ENCODE assay signal across 11 cellular contexts in genomic region chr9:129611302-129611800, GRCh38. TPM values are rescaled to one million over a fixed set of nuclear protein-coding genes. Genes with fewer than 3 reads are reported as not detected.
DNase-seq lines count a peak whose midpoint lies in the region; ATAC-seq and TF ChIP-seq lines count a peak whose summit lies in the region.
"Had no signal": no experiment of that assay in that cellular context is flagged by ENCODE, and none has a peak within 500 bp of the region (broad histone marks: within the 10 kb centered on the region; RNA-seq: fewer than 3 reads in every experiment).

No MANE protein-coding gene starts in this region.

- H3K27ac ChIP-seq in SK-N-SH (ENCODE audit: low read depth in 2 of 2, low read length in 1 of 2) (no peak overlapping the region), gastroesophageal sphincter (peak overlapping the region in 3 of 4 donors; percentile 89 to 91 (median 89)), skin epidermis (peak overlapping the region in 11 of 21 experiments; percentile 31 to 96 (median 90))

- H3K4me1 ChIP-seq in SK-N-SH (ENCODE audit: control insufficient read depth in 1 of 2, insufficient read depth in 2 of 2, low read depth in 1 of 2, low read length in 1 of 2) (peaks cover 4 to 25% of the 10 kb centered on the region in 2 experiments; a peak in 2 of 4 replicates), gastroesophageal sphincter (peaks cover 0 to 52% (median 33%) of the 10 kb centered on the region in 3 donors)

- H3K27ac Mint-ChIP-seq in T-helper 2 cell treated with Interferon-gamma antibody and Interleukin-4, amounts not matched to agents 5 μg/mL and 100 μg/mL, for 36 hours: no peak overlapping the region

- TF ChIP-seq POLR2A in gastroesophageal sphincter (IDR thresholded peaks at IDR 0.05): no peak

- no peaks in the 10 kb centered on the region for H3K36me3 Mint-ChIP-seq in T-helper 2 cell treated with Interferon-gamma antibody and Interleukin-4, amounts not matched to agents 5 μg/mL and 100 μg/mL, for 36 hours (ENCODE audit: low read depth)

- CTCF ChIA-PET in SK-N-SH (lab: Yijun Ruan, JAX): interaction anchor here (0.6 to 15.6 kb wide), 62 partner anchors 11 to 486 kb away, joined by 3 to 235 read pairs (median 4); partner anchors contain the start of genes C9orf50 and IER5L

- POLR2A ChIA-PET in SK-N-SH (lab: Yijun Ruan, JAX): interaction anchor here (1.0 to 1.5 kb wide), 3 partner anchors 13 to 437 kb away, joined by 3 read pairs; no protein-coding TSS in a partner anchor

- H3K9me3 ChIP-seq in SK-N-SH (no peaks in the 10 kb centered on the region), gastroesophageal sphincter (no peaks in the 10 kb centered on the region)
- H3K9me3 ChIP-seq: pancreas had no signal

- no peak for TF ChIP-seq RAD21 in SK-N-SH (IDR thresholded peaks at IDR 0.05; ENCODE audit: low read length)

- peaks cover 6% of the 10 kb centered on the region for H3F3A ChIP-seq in SK-N-SH (replicated peaks; ENCODE audit: insufficient read depth)

- peak overlapping the region; percentile 82; the same call in 1 of the 2 replicates for H3K9ac ChIP-seq in SK-N-SH

- H3K27me3 Mint-ChIP-seq in T-helper 2 cell treated with Interferon-gamma antibody and Interleukin-4, amounts not matched to agents 5 μg/mL and 100 μg/mL, for 36 hours (ENCODE audit: low read depth): no peaks in the 10 kb centered on the region

- H3K79me2 ChIP-seq in SK-N-SH (ENCODE audit: insufficient read depth): no peaks in the 10 kb centered on the region

- H3K4me2 ChIP-seq in SK-N-SH: peak overlapping the region; percentile 99

- peaks cover 25% of the 10 kb centered on the region for H3K4me1 Mint-ChIP-seq in T-helper 2 cell treated with Interferon-gamma antibody and Interleukin-4, amounts not matched to agents 5 μg/mL and 100 μg/mL, for 36 hours (ENCODE audit: low read depth)

- TF ChIP-seq CTCF in SK-N-SH (IDR thresholded peaks at IDR 0.05) (no peak), gastroesophageal sphincter (IDR thresholded peaks at IDR 0.05) (no peak), GM10266 (IDR thresholded peaks at IDR 0.05; ENCODE audit: control insufficient read depth, insufficient read depth, low read depth, missing control alignments) (no peak)

- H4K20me1 ChIP-seq in SK-N-SH (ENCODE audit: insufficient read depth): no peaks in the 10 kb centered on the region

- H3K9me2 ChIP-seq in SK-N-SH: no peaks in the 10 kb centered on the region

- peak overlapping the region; percentile 60 to 77; a peak in 3 of 4 replicates for H3K4me3 ChIP-seq in SK-N-SH (ENCODE audit: low read depth in 2 of 2, low read length in 1 of 2)
- H3K4me3 ChIP-seq in gastroesophageal sphincter: peak overlapping the region in 1 of 2 donors; percentile 76
- peak overlapping the region in 4 of 7 experiments; percentile 48 to 73 (median 55) for H3K4me3 ChIP-seq in skin epidermis

- ATAC-seq in gastroesophageal sphincter (no peak), GM19463 (IDR thresholded peaks at IDR 0.05; ENCODE audit: unreplicated experiment) (no peak)

- H3K36me3 ChIP-seq in SK-N-SH (replicated peaks in 1 of 2; ENCODE audit: control insufficient read depth in 1 of 2, insufficient read depth in 2 of 2, low read length in 1 of 2) (no peaks in the 10 kb centered on the region), gastroesophageal sphincter (no peaks in the 10 kb centered on the region)
- H3K36me3 ChIP-seq: pancreas had no signal

- TF ChIP-seq EP300 in SK-N-SH (IDR thresholded peaks at IDR 0.05; ENCODE audit: borderline replicate concordance in 1 of 2, low read depth in 1 of 2, low read length in 1 of 2) (no peak), gastroesophageal sphincter (IDR thresholded peaks at IDR 0.05) (no peak)

- no peaks in the 10 kb centered on the region for H3K9me3 Mint-ChIP-seq in T-helper 2 cell treated with Interferon-gamma antibody and Interleukin-4, amounts not matched to agents 5 μg/mL and 100 μg/mL, for 36 hours

- H3K4me3 Mint-ChIP-seq in T-helper 2 cell treated with Interferon-gamma antibody and Interleukin-4, amounts not matched to agents 5 μg/mL and 100 μg/mL, for 36 hours: peak overlapping the region; percentile 83

- 32% methylated on average over 11 of the region's 12 CpGs for WGBS in SK-N-SH (ENCODE audit: low lambda C conversion rate)
- WGBS in gastroesophageal sphincter (ENCODE audit: low coverage in 1 of 2), 2 donors: 60% methylated on average over 1 of the region's 12 CpGs; no CpG with 5 or more reads in 1 of the 2 donors

- no peaks in the 10 kb centered on the region for H3K27me3 ChIP-seq in SK-N-SH (ENCODE audit: insufficient read depth)
- no peaks in the 10 kb centered on the region for H3K27me3 ChIP-seq in gastroesophageal sphincter
- H3K27me3 ChIP-seq: pancreas had no signal

- peak overlapping the region; percentile 96 for H2AFZ ChIP-seq in SK-N-SH (ENCODE audit: low read depth)

- no peak for DNase-seq in T-helper 2 cell treated with Interferon-gamma antibody and Interleukin-4, amounts not matched to agents 5 μg/mL and 100 μg/mL, for 36 hours (ENCODE audit: low spot score)
- DNase-seq in T-helper 2 cell: no peak
- DNase-seq in SK-N-SH: no peak
- DNase-seq in GM10266 (ENCODE audit: extremely low spot score): no peak
- DNase-seq in globus pallidus (ENCODE audit: low spot score): no peak

TF ChIP-seq in SK-N-SH, 30 proteins besides CTCF, POLR2A, EP300 and RAD21:
- TF ChIP-seq USF2 (IDR thresholded peaks at IDR 0.05; ENCODE audit: borderline replicate concordance, low read depth, low read length) (no peak), ELF1 (IDR thresholded peaks at IDR 0.05) (no peak), SIN3A (IDR thresholded peaks at IDR 0.05; ENCODE audit: borderline replicate concordance, low read depth, low read length) (no peak), POLR2AphosphoS5 (IDR thresholded peaks at IDR 0.05; ENCODE audit: low read depth, low read length) (no peak), TEAD4 (IDR thresholded peaks at IDR 0.05; ENCODE audit: borderline replicate concordance, insufficient read depth) (no peak), MEF2A (IDR thresholded peaks at IDR 0.05; ENCODE audit: borderline replicate concordance, low read depth) (no peak), MAX (IDR thresholded peaks at IDR 0.05; ENCODE audit: low read depth) (no peak), RCOR1 (IDR thresholded peaks at IDR 0.05; ENCODE audit: low read length) (no peak), JUND (IDR thresholded peaks at IDR 0.05) (no peak), PBX3 (IDR thresholded peaks at IDR 0.05) (no peak), RXRA (IDR thresholded peaks at IDR 0.05; ENCODE audit: borderline replicate concordance, low read depth) (no peak), MXI1 (IDR thresholded peaks at IDR 0.05; ENCODE audit: low read depth, low read length) (no peak), GATA2 (CRISPR knock-in tag; IDR thresholded peaks at IDR 0.05) (no peak), NFIC (IDR thresholded peaks at IDR 0.05; ENCODE audit: borderline replicate concordance) (no peak), CHD2 (IDR thresholded peaks at IDR 0.05; ENCODE audit: low read length, partially characterized antibody) (no peak), SMC3 (IDR thresholded peaks at IDR 0.05; ENCODE audit: low read depth, low read length) (no peak)

RNA-seq across cellular contexts. Expression of gene C9orf50, which starts 9.6 kb away (rescaled TPM):
- 0.24 and 0.30 TPM in 2 replicates for polyA plus RNA-seq in SK-N-SH (2012; rRNA removed)
- 0.17 and 0.34 TPM in 2 replicates for polyA plus RNA-seq in SK-N-SH (2012; cell fraction: cytosol; rRNA removed)
- polyA plus RNA-seq in SK-N-SH (2012; cell fraction: nucleus; rRNA removed): 1.0 and 1.2 TPM in 2 replicates
- under 1 TPM in 1 of 4 donors, not detected in 3; 0.27 TPM for total RNA-seq in gastroesophageal sphincter
- total RNA-seq: fibroblast of villous mesenchyme, pancreas, SK-MEL-5 had no signal
- polyA plus RNA-seq: pancreas had no signal

RNA-seq across cellular contexts. Expression of gene NTMT1, which starts 14.6 kb away (rescaled TPM):
- polyA plus RNA-seq in SK-N-SH (2012; rRNA removed): 75.0 and 78.3 TPM in 2 replicates
- 44.3 and 62.6 TPM in 2 replicates for polyA plus RNA-seq in SK-N-SH (2012; cell fraction: cytosol; rRNA removed)
- polyA plus RNA-seq in SK-N-SH (2012; cell fraction: nucleus; rRNA removed): 44.8 and 47.5 TPM in 2 replicates
- 10 to 100 TPM; 12.8 to 24.0 (median 21.8) TPM for total RNA-seq in gastroesophageal sphincter

RNA-seq across cellular contexts. Expression of gene ASB6, which starts 30.6 kb away (rescaled TPM):
- polyA plus RNA-seq in SK-N-SH (2012; rRNA removed): 35.9 and 37.5 TPM in 2 replicates
- 14.2 and 23.9 TPM in 2 replicates for polyA plus RNA-seq in SK-N-SH (2012; cell fraction: cytosol; rRNA removed)
- polyA plus RNA-seq in SK-N-SH (2012; cell fraction: nucleus; rRNA removed): 89.7 and 96.2 TPM in 2 replicates
- total RNA-seq in gastroesophageal sphincter: 10 to 100 TPM; 21.3 to 37.2 (median 28.2) TPM

RNA-seq across cellular contexts. Expression of gene PRRX2, which starts 54.1 kb away (rescaled TPM):
- polyA plus RNA-seq in SK-N-SH (2012; rRNA removed): 0.83 and 0.84 TPM in 2 replicates
- polyA plus RNA-seq in SK-N-SH (2012; cell fraction: cytosol; rRNA removed): 0.51 and 1.2 TPM in 2 replicates
- polyA plus RNA-seq in SK-N-SH (2012; cell fraction: nucleus; rRNA removed): 0.37 and 0.70 TPM in 2 replicates
- 10 to 100 TPM in 1 of 4 donors, 1 to 10 TPM in 2, under 1 TPM in 1; 0.93 to 12.1 (median 7.1) TPM for total RNA-seq in gastroesophageal sphincter

Comparison
In these comparisons a context has a peak if more than half of its experiments do, and no peak if none do; other contexts are left out.
1. H3K27ac ChIP-seq: peak in gastroesophageal sphincter (3 of 4) and skin epidermis (11 of 21); none in SK-N-SH (0 of 2).